In the genomic region with DNA sequence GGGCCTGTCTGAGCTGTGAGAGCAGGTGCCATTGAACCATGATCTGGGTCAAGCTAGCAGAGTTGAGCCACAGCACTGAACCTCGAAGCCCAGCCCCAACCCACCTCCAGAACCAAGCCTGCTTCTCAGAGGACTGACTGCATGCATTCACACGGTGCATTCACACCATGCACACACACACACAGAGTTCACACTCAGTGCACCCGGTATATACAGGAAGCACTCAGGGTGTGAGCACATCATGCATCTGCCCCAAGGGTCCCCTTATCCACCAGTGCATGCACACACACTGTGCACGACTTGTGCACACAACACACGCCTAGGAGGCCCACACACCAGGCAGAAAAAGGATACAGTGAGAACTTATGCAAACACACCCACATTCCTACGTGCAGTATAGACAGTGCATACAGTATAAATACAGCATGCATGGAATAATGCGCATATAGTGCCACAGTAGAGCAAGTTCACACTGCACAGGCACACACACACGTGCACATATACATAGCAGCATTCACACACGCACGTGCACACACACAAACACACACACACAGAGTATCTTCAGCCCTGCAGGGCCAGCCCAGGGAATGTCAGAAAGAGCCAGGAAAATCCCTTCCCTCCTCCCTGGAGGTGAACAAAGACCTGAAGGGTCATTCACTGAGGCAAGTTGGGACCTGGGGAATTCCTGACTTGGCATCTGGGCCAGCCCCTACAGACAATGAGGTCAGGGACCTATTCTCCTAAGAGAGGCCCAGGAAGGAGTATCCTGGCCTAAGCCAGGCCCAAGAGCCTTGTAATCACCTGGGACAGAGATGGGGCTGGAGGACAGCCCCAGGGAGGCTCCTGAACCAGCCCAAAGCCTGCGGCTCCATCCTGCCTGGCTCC, we compare ENCODE assay signal across 16 cellular contexts. TPM values are rescaled to one million over a fixed set of nuclear protein-coding genes. Genes with fewer than 3 reads are reported as not detected.
DNase-seq lines count a peak whose midpoint lies in the region; ATAC-seq and TF ChIP-seq lines count a peak whose summit lies in the region.
"Had no signal": no experiment of that assay in that cellular context is flagged by ENCODE, and none has a peak within 500 bp of the region (broad histone marks: within the 10 kb centered on the region; RNA-seq: fewer than 3 reads in every experiment).

No MANE protein-coding gene starts in this region.

- no peak overlapping the region for H3K4me3 ChIP-seq in left ventricle myocardium inferior
- H3K4me3 ChIP-seq in upper lobe of right lung: no peak overlapping the region
- H3K4me3 ChIP-seq: A549, MG63 had no signal

- no peak overlapping the region for H3K27ac ChIP-seq in left ventricle myocardium inferior (replicated peaks)
- no peak overlapping the region for H3K27ac ChIP-seq in upper lobe of right lung
- H3K27ac ChIP-seq: A549, C4-2B, KMS-11 had no signal

- TF ChIP-seq CTCF in left ventricle myocardium inferior (IDR thresholded peaks at IDR 0.05; ENCODE audit: borderline replicate concordance): no peak
- TF ChIP-seq CTCF in MCF 10A (IDR thresholded peaks at IDR 0.05; ENCODE audit: unreplicated experiment): no peak
- TF ChIP-seq CTCF in upper lobe of right lung (IDR thresholded peaks at IDR 0.05): no peak

- POLR2A ChIA-PET in MCF 10A (lab: Yijun Ruan, JAX): no interaction called here

- H3K36me3 Mint-ChIP-seq in MCF 10A (ENCODE audit: insufficient read depth, unreplicated experiment): no peaks in the 10 kb centered on the region

- H3K4me1 Mint-ChIP-seq in MCF 10A (ENCODE audit: insufficient read depth, unreplicated experiment): peaks cover 6% of the 10 kb centered on the region

- H3K4me1 ChIP-seq in left ventricle myocardium inferior (no peaks in the 10 kb centered on the region), upper lobe of right lung (no peaks in the 10 kb centered on the region)

- no peaks in the 10 kb centered on the region for H3K9me3 ChIP-seq in left ventricle myocardium inferior (replicated peaks)
- H3K9me3 ChIP-seq in upper lobe of right lung: no peaks in the 10 kb centered on the region
- H3K9me3 ChIP-seq: A549, MG63 had no signal

- H3K36me3 ChIP-seq in left ventricle myocardium inferior (no peaks in the 10 kb centered on the region), upper lobe of right lung (no peaks in the 10 kb centered on the region)
- H3K36me3 ChIP-seq: MG63 had no signal

- DNase-seq in cardiac septum (ENCODE audit: low spot score) (peak; percentile 62), left ventricle myocardium inferior (no peak), MCF 10A (ENCODE audit: unreplicated experiment) (peak; percentile 20), mesenteric fat pad (ENCODE audit: low spot score) (peak; percentile 62), upper lobe of right lung (peak; percentile 48), SKM-1 (lab: John Stamatoyannopoulos, UW; ENCODE audit: unreplicated experiment) (no peak), midbrain (lab: John Stamatoyannopoulos, UW) (no peak), NCI-H187 treated with DMSO at 0.1 percent for 48 hours (lab: John Stamatoyannopoulos, UW) (no peak)
- DNase-seq: MG63, NCI-H1105, NCI-H2107, SIG-M5 had no signal

- no peak overlapping the region for H3K27ac Mint-ChIP-seq in MCF 10A (ENCODE audit: low read depth, unreplicated experiment)

- no TSS peak for BruUV-seq in MCF 10A (replicated peaks; lab: Mats Ljungman, UMichigan)

- CTCF ChIA-PET in MCF 10A (lab: Yijun Ruan, JAX): no interaction called here

- H3K9me3 Mint-ChIP-seq in MCF 10A (ENCODE audit: unreplicated experiment): no peaks in the 10 kb centered on the region

- H3K27me3 ChIP-seq in left ventricle myocardium inferior (ENCODE audit: low read depth) (peaks cover 20% of the 10 kb centered on the region), upper lobe of right lung (no peaks in the 10 kb centered on the region)
- H3K27me3 ChIP-seq: MG63 had no signal

- no peak overlapping the region for H3K4me3 Mint-ChIP-seq in MCF 10A (ENCODE audit: unreplicated experiment)

- no peaks in the 10 kb centered on the region for H3K27me3 Mint-ChIP-seq in MCF 10A (ENCODE audit: insufficient read depth, unreplicated experiment)

- intact Hi-C loops in cardiac septum (cut with DNase I): no loop called here
- intact Hi-C loops in left ventricle myocardium inferior (cut with micrococcal nuclease): no loop called here
- intact Hi-C loops in MCF 10A (cut with micrococcal nuclease): no loop called here
- intact Hi-C loops in upper lobe of right lung (cut with DNase I): no loop called here

- peak; percentile 7 for ATAC-seq in upper lobe of right lung
- ATAC-seq: A549, HCT116 had no signal

RNA-seq across cellular contexts. Expression of a gene that starts 42.1 kb away (rescaled TPM):
- 11.7 TPM for total RNA-seq in cardiac septum
- 7.9 TPM for total RNA-seq in left ventricle myocardium inferior
- total RNA-seq in MCF 10A (2022): 4.9 and 9.7 TPM in 2 replicates
- total RNA-seq in mesenteric fat pad: 13.6 TPM
- total RNA-seq in upper lobe of right lung: 73.6 TPM

Comparison
In these comparisons a context has a peak if more than half of its experiments do, and no peak if none do; other contexts are left out.
1. DNase-seq: peak in cardiac septum (single experiment), MCF 10A (single experiment), mesenteric fat pad (single experiment) and upper lobe of right lung (single experiment); none in left ventricle myocardium inferior (single experiment), SKM-1 (single experiment), midbrain (single experiment) and NCI-H187 treated with DMSO at 0.1 percent for 48 hours (single experiment).